Comparison of ENCODE assay signal across 17 cellular contexts in genomic region chr10:45558406-45558805, GRCh38.
DNase-seq lines count a peak whose midpoint lies in the region; ATAC-seq lines count a peak whose summit lies in the region.
"Had no signal": no experiment of that assay in that cellular context is flagged by ENCODE, and none has a peak within 500 bp of the region (broad histone marks: within the 10 kb centered on the region; RNA-seq: fewer than 3 reads in every experiment).

No MANE protein-coding gene starts in this region.

- peak overlapping the region in 7 of 8 donors; percentile 17 to 84 (median 63) for H3K27ac Mint-ChIP-seq in CD8-positive, alpha-beta memory T cell
- peak overlapping the region; percentile 63 for H3K27ac Mint-ChIP-seq in activated T-helper 17 cell treated with anti-CD3 and anti-CD28 coated beads, Interleukin-2, amount 50 U/mL, for 72 hours
- H3K27ac Mint-ChIP-seq in naive thymus-derived CD4-positive, alpha-beta T cell, result peak overlapping the region; percentile 9 to 87 (median 60)
- H3K27ac Mint-ChIP-seq: nephron had no signal

- intact Hi-C loops in naive thymus-derived CD4-positive, alpha-beta T cell (cut with micrococcal nuclease), result no loop called here
- intact Hi-C loops in cardiac septum (cut with DNase I), result no loop called here

- no peak for ATAC-seq in activated T-helper 17 cell treated with anti-CD3 and anti-CD28 coated beads, Interleukin-2, amount 50 U/mL, for 72 hours (replicated peaks)
- no peak for ATAC-seq in naive thymus-derived CD4-positive, alpha-beta T cell
- ATAC-seq in HG02973 (IDR thresholded peaks at IDR 0.05; ENCODE audit: unreplicated experiment) (no peak), GM19324 (IDR thresholded peaks at IDR 0.05; ENCODE audit: low FRiP score, unreplicated experiment) (no peak)
- ATAC-seq: esophagus mucosa, left cardiac atrium had no signal

- H3K27me3 ChIP-seq in CD8-positive, alpha-beta memory T cell (ENCODE audit: insufficient read depth, low read length, poor library complexity, severe bottlenecking), result no peaks in the 10 kb centered on the region
- no peaks in the 10 kb centered on the region for H3K27me3 ChIP-seq in HUES48 (ENCODE audit: control insufficient read depth, insufficient read depth, low read length)
- no peaks in the 10 kb centered on the region for H3K27me3 ChIP-seq in naive thymus-derived CD4-positive, alpha-beta T cell (ENCODE audit: control insufficient read depth in 2 of 2, insufficient read depth in 2 of 2, low read length in 2 of 2)
- H3K27me3 ChIP-seq: right atrium auricular region had no signal

- CTCF ChIA-PET in CD8-positive, alpha-beta memory T cell (lab: Charles Lee), result no interaction called here
- CTCF ChIA-PET in naive thymus-derived CD4-positive, alpha-beta T cell (lab: Charles Lee), result no interaction called here

- no peaks in the 10 kb centered on the region for H3K9me3 ChIP-seq in CD8-positive, alpha-beta memory T cell (ENCODE audit: low read length)
- H3K9me3 ChIP-seq in HUES48 (ENCODE audit: control insufficient read depth, insufficient read depth, low read length), result 0 out of 2 replicates have a peak, but pooled peaks cover 6% of the 10 kb centered on the region
- no peaks in the 10 kb centered on the region for H3K9me3 ChIP-seq in naive thymus-derived CD4-positive, alpha-beta T cell (ENCODE audit: control insufficient read depth in 2 of 3, low read length in 3 of 3)
- H3K9me3 ChIP-seq: right atrium auricular region had no signal

- no peak for DNase-seq in CD8-positive, alpha-beta memory T cell
- DNase-seq in naive thymus-derived CD4-positive, alpha-beta T cell, result no peak
- DNase-seq in cardiac septum (ENCODE audit: low spot score), result no peak
- DNase-seq: activated CD8-positive, alpha-beta memory T cell treated with anti-CD3 and anti-CD28 coated beads for 24 hours; EL; IMR-90; left cardiac atrium; NCI-H146; NCI-H446; stimulated activated CD4-positive, alpha-beta T cell treated with anti-CD3 and anti-CD28 coated beads, Interleukin-4, amount 100 ng/mL, for 1 hour had no signal

- no peak overlapping the region for H3K4me3 ChIP-seq in CD8-positive, alpha-beta memory T cell (ENCODE audit: low read length)
- no peak overlapping the region for H3K4me3 ChIP-seq in HUES48 (ENCODE audit: low read depth, low read length)
- no peak overlapping the region for H3K4me3 ChIP-seq in naive thymus-derived CD4-positive, alpha-beta T cell (ENCODE audit: low read length)
- H3K4me3 ChIP-seq: right atrium auricular region had no signal

- peaks cover 20% of the 10 kb centered on the region for H3K4me1 ChIP-seq in CD8-positive, alpha-beta memory T cell (ENCODE audit: insufficient read depth, low read length)
- H3K4me1 ChIP-seq in HUES48 (ENCODE audit: control insufficient read depth, insufficient read depth, low read length), result peaks cover 14% of the 10 kb centered on the region
- H3K4me1 ChIP-seq in naive thymus-derived CD4-positive, alpha-beta T cell (ENCODE audit: control insufficient read depth in 2 of 2, insufficient read depth in 2 of 2, low read length in 2 of 2), result peaks cover 13% of the 10 kb centered on the region in 2 donors

- H3K27me3 Mint-ChIP-seq in CD8-positive, alpha-beta memory T cell, result no peaks in the 10 kb centered on the region
- H3K27me3 Mint-ChIP-seq in activated T-helper 17 cell treated with anti-CD3 and anti-CD28 coated beads, Interleukin-2, amount 50 U/mL, for 72 hours, result no peaks in the 10 kb centered on the region
- no peaks in the 10 kb centered on the region for H3K27me3 Mint-ChIP-seq in naive thymus-derived CD4-positive, alpha-beta T cell

- no peaks in the 10 kb centered on the region for H3K36me3 ChIP-seq in CD8-positive, alpha-beta memory T cell (ENCODE audit: insufficient read depth, low read length)
- no peaks in the 10 kb centered on the region for H3K36me3 ChIP-seq in HUES48 (ENCODE audit: control insufficient read depth, insufficient read depth, low read length)
- H3K36me3 ChIP-seq in naive thymus-derived CD4-positive, alpha-beta T cell (ENCODE audit: control insufficient read depth in 2 of 3, insufficient read depth in 3 of 3, low read length in 3 of 3), result no peaks in the 10 kb centered on the region
- H3K36me3 ChIP-seq: right atrium auricular region had no signal

- H3K4me1 Mint-ChIP-seq in CD8-positive, alpha-beta memory T cell, result peaks cover 42 to 70% (median 55%) of the 10 kb centered on the region in 3 donors
- H3K4me1 Mint-ChIP-seq in activated T-helper 17 cell treated with anti-CD3 and anti-CD28 coated beads, Interleukin-2, amount 50 U/mL, for 72 hours, result peaks cover 22% of the 10 kb centered on the region
- peaks cover 24 to 68% (median 52%) of the 10 kb centered on the region in 7 donors for H3K4me1 Mint-ChIP-seq in naive thymus-derived CD4-positive, alpha-beta T cell
- H3K4me1 Mint-ChIP-seq: nephron had no signal

- H3K27ac ChIP-seq in CD8-positive, alpha-beta memory T cell (ENCODE audit: low read depth, low read length), result no peak overlapping the region
- H3K27ac ChIP-seq in HUES48 (ENCODE audit: low read depth, low read length), result peak overlapping the region; percentile 50
- no peak overlapping the region for H3K27ac ChIP-seq in naive thymus-derived CD4-positive, alpha-beta T cell (ENCODE audit: low read depth, low read length)
- H3K27ac ChIP-seq: right atrium auricular region had no signal

- no peaks in the 10 kb centered on the region for H3K9me3 Mint-ChIP-seq in CD8-positive, alpha-beta memory T cell
- H3K9me3 Mint-ChIP-seq in activated T-helper 17 cell treated with anti-CD3 and anti-CD28 coated beads, Interleukin-2, amount 50 U/mL, for 72 hours, result peaks cover 4% of the 10 kb centered on the region
- peaks cover 0 to 7% (median 0%) of the 10 kb centered on the region in 11 donors for H3K9me3 Mint-ChIP-seq in naive thymus-derived CD4-positive, alpha-beta T cell
- H3K9me3 Mint-ChIP-seq: nephron had no signal

- peak overlapping the region in 5 of 7 donors; percentile 23 to 70 (median 44) for H3K4me3 Mint-ChIP-seq in CD8-positive, alpha-beta memory T cell
- peak overlapping the region; percentile 58 for H3K4me3 Mint-ChIP-seq in activated T-helper 17 cell treated with anti-CD3 and anti-CD28 coated beads, Interleukin-2, amount 50 U/mL, for 72 hours
- peak overlapping the region; percentile 8 to 73 (median 48) for H3K4me3 Mint-ChIP-seq in naive thymus-derived CD4-positive, alpha-beta T cell
- H3K4me3 Mint-ChIP-seq: nephron had no signal

- no peak overlapping the region for H3K9ac ChIP-seq in HUES48 (ENCODE audit: low read depth, low read length)

- H3K36me3 Mint-ChIP-seq in CD8-positive, alpha-beta memory T cell, result peaks cover 0 to 12% (median 5%) of the 10 kb centered on the region in 3 donors
- H3K36me3 Mint-ChIP-seq in activated T-helper 17 cell treated with anti-CD3 and anti-CD28 coated beads, Interleukin-2, amount 50 U/mL, for 72 hours (ENCODE audit: low read depth), result peaks cover 5% of the 10 kb centered on the region
- peaks cover 0 to 19% (median 7%) of the 10 kb centered on the region in 5 donors for H3K36me3 Mint-ChIP-seq in naive thymus-derived CD4-positive, alpha-beta T cell

- POLR2A ChIA-PET in CD8-positive, alpha-beta memory T cell (lab: Charles Lee), result interaction anchor here (1.2 kb wide), 1 partner anchor 22 kb away, joined by 3 read pairs; no protein-coding TSS in a partner anchor
- POLR2A ChIA-PET in naive thymus-derived CD4-positive, alpha-beta T cell (lab: Charles Lee), result no interaction called here
